8 cellular contexts compared by ENCODE assay signal in genomic region chr3:101381809-101382208, GRCh38.
DNase-seq lines count a peak whose midpoint lies in the region; ATAC-seq and TF ChIP-seq lines count a peak whose summit lies in the region.

No MANE protein-coding gene starts in this region.

- H2AK5ac ChIP-seq in mesendoderm (ENCODE audit: low read length) = no peak overlapping the region

- H3K18ac ChIP-seq in mesendoderm (ENCODE audit: low read length) = no peak overlapping the region

- H3K4ac ChIP-seq in mesendoderm (ENCODE audit: low read depth, low read length) = no peak overlapping the region

- H3K56ac ChIP-seq in mesendoderm (ENCODE audit: low read length) = no peak overlapping the region

- no peak overlapping the region for H4K8ac ChIP-seq in mesendoderm (ENCODE audit: low read depth, low read length)

- H3K4me3 ChIP-seq in mesendoderm (ENCODE audit: low read length) = no peak overlapping the region

- no peak for ATAC-seq in HG03439 (IDR thresholded peaks at IDR 0.05; ENCODE audit: unreplicated experiment)
- no peak for ATAC-seq in HG03520 (IDR thresholded peaks at IDR 0.05; ENCODE audit: unreplicated experiment)

- H3K4me1 Mint-ChIP-seq in chondrocyte (ENCODE audit: low read depth) = peaks cover 31% of the 10 kb centered on the region

- no peak overlapping the region for H2BK15ac ChIP-seq in mesendoderm (replicated peaks; ENCODE audit: low read depth)

- H3K79me2 ChIP-seq in mesendoderm (ENCODE audit: control insufficient read depth, insufficient read depth, low read length) = no peaks in the 10 kb centered on the region

- H3K23ac ChIP-seq in mesendoderm (ENCODE audit: low read length) = no peak overlapping the region

- no peak overlapping the region for H2BK5ac ChIP-seq in mesendoderm (ENCODE audit: low read length)

- H3K36me3 Mint-ChIP-seq in chondrocyte (ENCODE audit: low read depth) = peaks cover 11% of the 10 kb centered on the region

- DNase-seq in AML-193 (lab: John Stamatoyannopoulos, UW) (peak; percentile 66 to 80), H4 (ENCODE audit: low spot score) (peak; percentile 15), NCI-H526 treated with DMSO at 0.1 percent for 48 hours (lab: John Stamatoyannopoulos, UW) (peak; percentile 18), chondrocyte (ENCODE audit: low spot score) (no peak), mesendoderm (peak; percentile 50), occipital lobe (lab: John Stamatoyannopoulos, UW) (no peak)

- TF ChIP-seq CTCF in chondrocyte (IDR thresholded peaks at IDR 0.05) = peak; percentile 80

- H3K4me2 ChIP-seq in mesendoderm (ENCODE audit: low read length) = no peak overlapping the region

- H4K5ac ChIP-seq in mesendoderm (ENCODE audit: low read length) = no peak overlapping the region

- H3K9me3 Mint-ChIP-seq in chondrocyte (ENCODE audit: low read depth) = peaks cover 22% of the 10 kb centered on the region

- no peak overlapping the region for H3K27ac Mint-ChIP-seq in chondrocyte (ENCODE audit: unreplicated experiment)

- H3K79me1 ChIP-seq in mesendoderm (ENCODE audit: low read length) = no peaks in the 10 kb centered on the region

- H3K36me3 ChIP-seq in mesendoderm (ENCODE audit: control insufficient read depth, insufficient read depth, low read length) = no peaks in the 10 kb centered on the region

- no peak overlapping the region for H3K9ac ChIP-seq in mesendoderm (ENCODE audit: low read length)

- H3K27ac ChIP-seq in mesendoderm (ENCODE audit: low read depth, low read length) = no peak overlapping the region

- H2BK120ac ChIP-seq in mesendoderm (ENCODE audit: low read depth, low read length) = no peak overlapping the region

- H3K27me3 ChIP-seq in mesendoderm (ENCODE audit: insufficient read depth, low read length, poor library complexity) = no peaks in the 10 kb centered on the region

- H3K27me3 Mint-ChIP-seq in chondrocyte (ENCODE audit: low read depth) = no peaks in the 10 kb centered on the region

- peaks cover 1% of the 10 kb centered on the region for H3K4me1 ChIP-seq in mesendoderm (ENCODE audit: control insufficient read depth, low read depth, low read length)

- no peak overlapping the region for H3K4me3 Mint-ChIP-seq in chondrocyte (ENCODE audit: unreplicated experiment)

Comparison
In these comparisons a context has a peak if more than half of its experiments do, and no peak if none do; other contexts are left out.
1. DNase-seq: peak in AML-193 (2 of 2), H4 (single experiment), NCI-H526 treated with DMSO at 0.1 percent for 48 hours (single experiment) and mesendoderm (single experiment); none in chondrocyte (single experiment) and occipital lobe (single experiment).